1 cellular context compared by ENCODE assay signal in the genomic region with DNA sequence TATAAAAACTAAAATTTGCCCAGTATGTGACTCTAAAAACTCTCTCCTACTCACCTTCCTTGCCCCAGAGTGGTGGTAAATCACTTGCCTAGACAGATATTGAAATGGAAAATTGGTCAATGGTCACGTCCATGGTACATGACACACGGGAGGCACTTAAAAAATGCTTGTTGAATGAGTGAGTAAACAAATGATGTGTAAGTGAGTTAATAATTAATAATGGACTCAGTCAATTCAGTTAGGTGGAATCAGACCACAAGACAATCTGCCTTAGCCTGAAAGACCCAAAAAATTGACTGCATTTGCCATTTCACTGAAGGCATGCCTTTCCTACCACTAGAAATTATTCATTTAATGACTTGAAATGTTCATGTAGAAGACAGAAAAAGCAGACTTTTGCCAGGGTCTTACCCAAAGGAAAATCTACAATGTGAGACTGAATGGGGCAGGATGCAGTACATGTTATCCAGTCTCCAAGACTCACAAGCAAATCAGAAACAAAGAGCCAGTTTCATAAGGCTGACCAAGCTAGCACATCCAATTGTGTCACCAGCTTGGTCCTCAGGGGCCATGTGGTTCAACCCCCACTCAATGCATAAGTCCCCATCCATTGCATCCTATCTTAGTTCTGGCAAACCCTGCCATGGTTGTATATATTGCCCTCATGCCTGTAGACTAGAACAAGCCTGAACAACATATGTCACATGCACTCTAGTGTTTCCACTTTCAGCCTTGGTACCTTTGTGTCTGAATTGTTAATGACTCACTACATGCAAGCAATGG.
A peak's percentile ranks its signal among the peaks of the same experiment; 100 is the strongest.
TF ChIP-seq lines count a peak whose summit lies in the region.

No MANE protein-coding gene starts in this region.

TF ChIP-seq in GM12878, 131 proteins besides CTCF, POLR2A, EP300 and RAD21 (continued from another document):
- TF ChIP-seq, protein P1, sequence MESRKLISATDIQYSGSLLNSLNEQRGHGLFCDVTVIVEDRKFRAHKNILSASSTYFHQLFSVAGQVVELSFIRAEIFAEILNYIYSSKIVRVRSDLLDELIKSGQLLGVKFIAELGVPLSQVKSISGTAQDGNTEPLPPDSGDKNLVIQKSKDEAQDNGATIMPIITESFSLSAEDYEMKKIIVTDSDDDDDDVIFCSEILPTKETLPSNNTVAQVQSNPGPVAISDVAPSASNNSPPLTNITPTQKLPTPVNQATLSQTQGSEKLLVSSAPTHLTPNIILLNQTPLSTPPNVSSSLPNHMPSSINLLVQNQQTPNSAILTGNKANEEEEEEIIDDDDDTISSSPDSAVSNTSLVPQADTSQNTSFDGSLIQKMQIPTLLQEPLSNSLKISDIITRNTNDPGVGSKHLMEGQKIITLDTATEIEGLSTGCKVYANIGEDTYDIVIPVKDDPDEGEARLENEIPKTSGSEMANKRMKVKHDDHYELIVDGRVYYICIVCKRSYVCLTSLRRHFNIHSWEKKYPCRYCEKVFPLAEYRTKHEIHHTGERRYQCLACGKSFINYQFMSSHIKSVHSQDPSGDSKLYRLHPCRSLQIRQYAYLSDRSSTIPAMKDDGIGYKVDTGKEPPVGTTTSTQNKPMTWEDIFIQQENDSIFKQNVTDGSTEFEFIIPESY (IDR thresholded peaks at IDR 0.05), result no peak
- TF ChIP-seq JUNB (IDR thresholded peaks at IDR 0.05) (no peak), BHLHE40 (IDR thresholded peaks at IDR 0.05; ENCODE audit: borderline replicate concordance in 1 of 2, low read depth in 2 of 2, low read length in 1 of 2) (peak; percentile 60 to 65; a peak in 2 of 4 replicates), PAX8 (IDR thresholded peaks at IDR 0.05) (no peak), IKZF2 (IDR thresholded peaks at IDR 0.05) (peak in 1 of 2 experiments; percentile 31; a peak in 2 of 4 replicates), HDAC2 (IDR thresholded peaks at IDR 0.05) (no peak), NBN (IDR thresholded peaks at IDR 0.05) (0 out of 2 replicates have a peak, but pooled peaks have one; percentile 39), TBL1XR1 (IDR thresholded peaks at IDR 0.05; ENCODE audit: low read depth, low read length) (no peak), MEF2B (IDR thresholded peaks at IDR 0.05; ENCODE audit: partially characterized antibody, poor library complexity, severe bottlenecking) (peak; percentile 39), RCOR1 (conservative IDR thresholded peaks at IDR 0.05; ENCODE audit: low read depth, low read length) (no peak), EED (IDR thresholded peaks at IDR 0.05; ENCODE audit: low read depth) (no peak), ZNF384 (IDR thresholded peaks at IDR 0.05; ENCODE audit: borderline replicate concordance, low read depth, low read length) (no peak), BMI1 (IDR thresholded peaks at IDR 0.05; ENCODE audit: borderline replicate concordance) (no peak), WRNIP1 (IDR thresholded peaks at IDR 0.05; ENCODE audit: borderline replicate concordance, low read depth, low read length) (no peak), GABPA (IDR thresholded peaks at IDR 0.05; ENCODE audit: low read depth) (no peak)
- TF ChIP-seq, protein P2, sequence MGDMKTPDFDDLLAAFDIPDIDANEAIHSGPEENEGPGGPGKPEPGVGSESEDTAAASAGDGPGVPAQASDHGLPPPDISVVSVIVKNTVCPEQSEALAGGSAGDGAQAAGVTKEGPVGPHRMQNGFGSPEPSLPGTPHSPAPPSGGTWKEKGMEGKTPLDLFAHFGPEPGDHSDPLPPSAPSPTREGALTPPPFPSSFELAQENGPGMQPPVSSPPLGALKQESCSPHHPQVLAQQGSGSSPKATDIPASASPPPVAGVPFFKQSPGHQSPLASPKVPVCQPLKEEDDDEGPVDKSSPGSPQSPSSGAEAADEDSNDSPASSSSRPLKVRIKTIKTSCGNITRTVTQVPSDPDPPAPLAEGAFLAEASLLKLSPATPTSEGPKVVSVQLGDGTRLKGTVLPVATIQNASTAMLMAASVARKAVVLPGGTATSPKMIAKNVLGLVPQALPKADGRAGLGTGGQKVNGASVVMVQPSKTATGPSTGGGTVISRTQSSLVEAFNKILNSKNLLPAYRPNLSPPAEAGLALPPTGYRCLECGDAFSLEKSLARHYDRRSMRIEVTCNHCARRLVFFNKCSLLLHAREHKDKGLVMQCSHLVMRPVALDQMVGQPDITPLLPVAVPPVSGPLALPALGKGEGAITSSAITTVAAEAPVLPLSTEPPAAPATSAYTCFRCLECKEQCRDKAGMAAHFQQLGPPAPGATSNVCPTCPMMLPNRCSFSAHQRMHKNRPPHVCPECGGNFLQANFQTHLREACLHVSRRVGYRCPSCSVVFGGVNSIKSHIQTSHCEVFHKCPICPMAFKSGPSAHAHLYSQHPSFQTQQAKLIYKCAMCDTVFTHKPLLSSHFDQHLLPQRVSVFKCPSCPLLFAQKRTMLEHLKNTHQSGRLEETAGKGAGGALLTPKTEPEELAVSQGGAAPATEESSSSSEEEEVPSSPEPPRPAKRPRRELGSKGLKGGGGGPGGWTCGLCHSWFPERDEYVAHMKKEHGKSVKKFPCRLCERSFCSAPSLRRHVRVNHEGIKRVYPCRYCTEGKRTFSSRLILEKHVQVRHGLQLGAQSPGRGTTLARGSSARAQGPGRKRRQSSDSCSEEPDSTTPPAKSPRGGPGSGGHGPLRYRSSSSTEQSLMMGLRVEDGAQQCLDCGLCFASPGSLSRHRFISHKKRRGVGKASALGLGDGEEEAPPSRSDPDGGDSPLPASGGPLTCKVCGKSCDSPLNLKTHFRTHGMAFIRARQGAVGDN (IDR thresholded peaks at IDR 0.05), result peak; percentile 75
- TF ChIP-seq, protein P3, sequence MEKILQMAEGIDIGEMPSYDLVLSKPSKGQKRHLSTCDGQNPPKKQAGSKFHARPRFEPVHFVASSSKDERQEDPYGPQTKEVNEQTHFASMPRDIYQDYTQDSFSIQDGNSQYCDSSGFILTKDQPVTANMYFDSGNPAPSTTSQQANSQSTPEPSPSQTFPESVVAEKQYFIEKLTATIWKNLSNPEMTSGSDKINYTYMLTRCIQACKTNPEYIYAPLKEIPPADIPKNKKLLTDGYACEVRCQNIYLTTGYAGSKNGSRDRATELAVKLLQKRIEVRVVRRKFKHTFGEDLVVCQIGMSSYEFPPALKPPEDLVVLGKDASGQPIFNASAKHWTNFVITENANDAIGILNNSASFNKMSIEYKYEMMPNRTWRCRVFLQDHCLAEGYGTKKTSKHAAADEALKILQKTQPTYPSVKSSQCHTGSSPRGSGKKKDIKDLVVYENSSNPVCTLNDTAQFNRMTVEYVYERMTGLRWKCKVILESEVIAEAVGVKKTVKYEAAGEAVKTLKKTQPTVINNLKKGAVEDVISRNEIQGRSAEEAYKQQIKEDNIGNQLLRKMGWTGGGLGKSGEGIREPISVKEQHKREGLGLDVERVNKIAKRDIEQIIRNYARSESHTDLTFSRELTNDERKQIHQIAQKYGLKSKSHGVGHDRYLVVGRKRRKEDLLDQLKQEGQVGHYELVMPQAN (conservative IDR thresholded peaks at IDR 0.05), result no peak
- TF ChIP-seq, protein P4, sequence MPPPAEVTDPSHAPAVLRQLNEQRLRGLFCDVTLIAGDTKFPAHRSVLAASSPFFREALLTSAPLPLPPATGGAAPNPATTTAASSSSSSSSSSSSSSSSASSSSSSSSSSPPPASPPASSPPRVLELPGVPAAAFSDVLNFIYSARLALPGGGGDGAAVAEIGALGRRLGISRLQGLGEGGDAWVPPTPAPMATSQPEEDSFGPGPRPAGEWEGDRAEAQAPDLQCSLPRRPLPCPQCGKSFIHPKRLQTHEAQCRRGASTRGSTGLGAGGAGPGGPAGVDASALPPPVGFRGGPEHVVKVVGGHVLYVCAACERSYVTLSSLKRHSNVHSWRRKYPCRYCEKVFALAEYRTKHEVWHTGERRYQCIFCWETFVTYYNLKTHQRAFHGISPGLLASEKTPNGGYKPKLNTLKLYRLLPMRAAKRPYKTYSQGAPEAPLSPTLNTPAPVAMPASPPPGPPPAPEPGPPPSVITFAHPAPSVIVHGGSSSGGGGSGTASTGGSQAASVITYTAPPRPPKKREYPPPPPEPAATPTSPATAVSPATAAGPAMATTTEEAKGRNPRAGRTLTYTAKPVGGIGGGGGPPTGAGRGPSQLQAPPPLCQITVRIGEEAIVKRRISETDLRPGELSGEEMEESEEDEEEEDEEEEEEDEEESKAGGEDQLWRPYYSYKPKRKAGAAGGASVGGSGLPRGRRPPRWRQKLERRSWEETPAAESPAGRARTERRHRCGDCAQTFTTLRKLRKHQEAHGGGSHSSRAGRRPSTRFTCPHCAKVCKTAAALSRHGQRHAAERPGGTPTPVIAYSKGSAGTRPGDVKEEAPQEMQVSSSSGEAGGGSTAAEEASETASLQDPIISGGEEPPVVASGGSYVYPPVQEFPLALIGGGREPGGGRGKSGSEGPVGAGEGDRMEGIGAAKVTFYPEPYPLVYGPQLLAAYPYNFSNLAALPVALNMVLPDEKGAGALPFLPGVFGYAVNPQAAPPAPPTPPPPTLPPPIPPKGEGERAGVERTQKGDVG (CRISPR knock-in tag; IDR thresholded peaks at IDR 0.05), result no peak
